In the genomic region with DNA sequence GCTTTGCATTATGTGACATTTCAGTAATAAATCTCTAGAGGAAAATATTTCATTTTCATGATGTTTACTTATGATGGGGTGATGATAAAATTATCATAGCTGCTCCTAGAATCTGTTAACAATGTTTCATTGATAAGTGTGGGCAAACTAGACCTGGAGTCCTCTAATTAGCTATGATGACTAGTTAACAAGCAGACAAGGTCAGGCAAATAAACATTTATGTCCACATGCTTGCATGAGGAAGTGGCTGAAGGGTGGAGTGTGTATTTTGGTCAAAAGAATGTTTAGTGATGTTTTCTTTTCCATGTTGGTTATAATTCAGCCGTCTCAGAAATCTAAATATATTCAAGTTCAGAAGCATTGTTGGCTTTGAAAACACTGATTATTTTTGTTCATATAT, we compare ENCODE assay signal across 17 cellular contexts.
DNase-seq lines count a peak whose midpoint lies in the region; ATAC-seq, FAIRE-seq and TF ChIP-seq lines count a peak whose summit lies in the region.
"Had no signal": no experiment of that assay in that cellular context is flagged by ENCODE, and none has a peak within 500 bp of the region (broad histone marks: within the 10 kb centered on the region; RNA-seq: fewer than 3 reads in every experiment).

No MANE protein-coding gene starts in this region.

- TF ChIP-seq POLR2A in endothelial cell of umbilical vein (IDR thresholded peaks at IDR 0.05; ENCODE audit: low read depth, low read length) = no peak

- CTCF ChIA-PET in PC-3 (lab: Charles Lee) (interaction anchor here (0.6 to 1.1 kb wide), 2 partner anchors 293 to 344 kb away, joined by 3 read pairs; no protein-coding TSS in a partner anchor), endothelial cell of umbilical vein (lab: Charles Lee) (interaction anchor here (0.9 kb wide), 1 partner anchor 10 kb away, joined by 6 read pairs; no protein-coding TSS in a partner anchor)

- H3K4me2 ChIP-seq in GM23248 (ENCODE audit: unreplicated experiment) = peak overlapping the region; percentile 75
- peak overlapping the region; percentile 36 for H3K4me2 ChIP-seq in PC-3 (ENCODE audit: low read length)
- peak overlapping the region; percentile 26 for H3K4me2 ChIP-seq in endothelial cell of umbilical vein (ENCODE audit: insufficient read depth, low read length)

- H3K4me1 ChIP-seq in GM23248 (ENCODE audit: insufficient read depth) (peaks cover 57% of the 10 kb centered on the region), PC-3 (ENCODE audit: insufficient read depth, low read length) (peaks cover 51% of the 10 kb centered on the region), endothelial cell of umbilical vein (ENCODE audit: control insufficient read depth, extremely low read depth, insufficient read depth, low read length) (peaks cover 34% of the 10 kb centered on the region)
- H3K4me1 ChIP-seq: parathyroid adenoma had no signal

- H2AFZ ChIP-seq in GM23248 = 0 out of 2 replicates have a peak overlapping the region, but pooled peaks have one; percentile 0
- H2AFZ ChIP-seq in PC-3 (ENCODE audit: low read length) = no peak overlapping the region
- peak overlapping the region; percentile 68 for H2AFZ ChIP-seq in endothelial cell of umbilical vein (ENCODE audit: low read depth, low read length)
- H2AFZ ChIP-seq: parathyroid adenoma had no signal

- no TSS peak for BruUV-seq in PC-3 (replicated peaks; lab: Mats Ljungman, UMichigan)
- no TSS peak for BruUV-seq in endothelial cell of umbilical vein (replicated peaks; lab: Mats Ljungman, UMichigan)

- H3K27me3 Mint-ChIP-seq in nephron (ENCODE audit: low read depth) = no peaks in the 10 kb centered on the region

- no peaks in the 10 kb centered on the region for H3K9me1 ChIP-seq in endothelial cell of umbilical vein (replicated peaks; ENCODE audit: control insufficient read depth, extremely low read depth, insufficient read depth, low read length)

- no peaks in the 10 kb centered on the region for H3K36me3 Mint-ChIP-seq in nephron (ENCODE audit: low read depth)
- H3K36me3 Mint-ChIP-seq: activated naive CD4-positive, alpha-beta T cell treated with anti-CD3 and anti-CD28 coated beads, Interleukin-2, amount 50 U/mL, for 24 hours; immature natural killer cell had no signal

- TF ChIP-seq CTCF in PC-3 (conservative IDR thresholded peaks at IDR 0.05; ENCODE audit: low read depth, low read length) (no peak), endothelial cell of umbilical vein (IDR thresholded peaks at IDR 0.05; ENCODE audit: extremely low read depth in 1 of 2, insufficient read depth in 1 of 2, low read depth in 1 of 2, low read length in 2 of 2) (no peak), nephron (IDR thresholded peaks at IDR 0.05; ENCODE audit: unreplicated experiment in 3 of 3) (no peak)

- H3K9me3 Mint-ChIP-seq in nephron = peaks cover 11% of the 10 kb centered on the region
- H3K9me3 Mint-ChIP-seq: activated naive CD4-positive, alpha-beta T cell treated with anti-CD3 and anti-CD28 coated beads, Interleukin-2, amount 50 U/mL, for 24 hours had no signal

- H3K27ac Mint-ChIP-seq in nephron = peak overlapping the region in 2 of 3 experiments; percentile 16 to 69
- H3K27ac Mint-ChIP-seq: activated naive CD4-positive, alpha-beta T cell treated with anti-CD3 and anti-CD28 coated beads, Interleukin-2, amount 50 U/mL, for 24 hours; immature natural killer cell had no signal

- DNase-seq in GM23248 (peak; percentile 56), PC-3 (peak; percentile 61), endothelial cell of umbilical vein (ENCODE audit: low read depth, low spot score) (peak; percentile 59), OCI-M1 (lab: John Stamatoyannopoulos, UW) (no peak), NCI-H2081 treated with DMSO at 0.1 percent for 48 hours (lab: John Stamatoyannopoulos, UW) (no peak), sciatic nerve (ENCODE audit: low spot score) (no peak), midbrain (lab: John Stamatoyannopoulos, UW) (no peak)
- DNase-seq: activated CD4-positive, alpha-beta T cell treated with anti-CD3 and anti-CD28 coated beads for 4 hours; caudate nucleus; immature natural killer cell; SHP77 treated with DMSO at 0.1 percent for 48 hours; T1000 had no signal

- WGBS in GM23248 (ENCODE audit: low coverage in 1 of 2, low lambda C conversion rate in 2 of 2, missing lambda C conversion rate in 2 of 2), 2 experiments = 4 to 5% methylated on average over 1 of the region's 1 CpG

- intact Hi-C loops in PC-3 (cut with micrococcal nuclease) = loop anchor here (1.0 to 10.0 kb wide), 7 partner anchors 67 to 292 kb away; partner anchors contain the start of gene ATIC
- intact Hi-C loops in endothelial cell of umbilical vein (cut with micrococcal nuclease) = no loop called here
- intact Hi-C loops in sciatic nerve (cut with DNase I) = no loop called here

- H3K27me3 ChIP-seq in GM23248 (replicated peaks; ENCODE audit: insufficient read depth) = no peaks in the 10 kb centered on the region
- no peaks in the 10 kb centered on the region for H3K27me3 ChIP-seq in PC-3 (ENCODE audit: low read length)
- H3K27me3 ChIP-seq in endothelial cell of umbilical vein (ENCODE audit: control insufficient read depth in 2 of 2, insufficient read depth in 2 of 2, low read length in 2 of 2) = no peaks in the 10 kb centered on the region

- H3K36me3 ChIP-seq in GM23248 (ENCODE audit: low read depth) (no peaks in the 10 kb centered on the region), PC-3 (ENCODE audit: low read depth, low read length) (no peaks in the 10 kb centered on the region), endothelial cell of umbilical vein (ENCODE audit: control insufficient read depth in 2 of 2, extremely low read depth in 1 of 2, insufficient read depth in 2 of 2, low read length in 2 of 2) (no peaks in the 10 kb centered on the region)

- no peaks in the 10 kb centered on the region for H4K20me1 ChIP-seq in GM23248 (ENCODE audit: insufficient read depth)
- no peaks in the 10 kb centered on the region for H4K20me1 ChIP-seq in PC-3 (ENCODE audit: low read length)
- no peaks in the 10 kb centered on the region for H4K20me1 ChIP-seq in endothelial cell of umbilical vein (replicated peaks; ENCODE audit: control insufficient read depth, extremely low read depth, insufficient read depth, low read length)

- H3K27ac ChIP-seq in GM23248 = peak overlapping the region; percentile 87
- H3K27ac ChIP-seq in PC-3 (ENCODE audit: low read length) = peak overlapping the region; percentile 59
- H3K27ac ChIP-seq in endothelial cell of umbilical vein (ENCODE audit: insufficient read depth, low read depth, low read length) = peak overlapping the region; percentile 9
- H3K27ac ChIP-seq: parathyroid adenoma had no signal

- no peaks in the 10 kb centered on the region for H3K9me2 ChIP-seq in GM23248 (ENCODE audit: insufficient read depth)
- no peaks in the 10 kb centered on the region for H3K9me2 ChIP-seq in PC-3 (replicated peaks; ENCODE audit: low read length)

- FAIRE-seq in endothelial cell of umbilical vein (lab: Jason Lieb, UNC) = no peak
- FAIRE-seq: GM12892 had no signal

- H3K4me3 ChIP-seq in GM23248 = 0 out of 2 replicates have a peak overlapping the region, but pooled peaks have one; percentile 34
- H3K4me3 ChIP-seq in PC-3 (ENCODE audit: low read length) = no peak overlapping the region
- no peak overlapping the region for H3K4me3 ChIP-seq in endothelial cell of umbilical vein (replicated peaks in 1 of 3; ENCODE audit: insufficient read depth in 1 of 3, low read depth in 1 of 3, low read length in 3 of 3)

- peak overlapping the region; percentile 68; the same call in 1 of the 2 replicates for H3K9ac ChIP-seq in GM23248
- no peak overlapping the region; the same call in 1 of the 2 replicates for H3K9ac ChIP-seq in PC-3 (ENCODE audit: low read length)
- peak overlapping the region; percentile 6 for H3K9ac ChIP-seq in endothelial cell of umbilical vein (replicated peaks; ENCODE audit: extremely low read depth, insufficient read depth, low read length)
- H3K9ac ChIP-seq: parathyroid adenoma had no signal

- no peaks in the 10 kb centered on the region for H3K9me3 ChIP-seq in GM23248 (ENCODE audit: low read depth)
- no peaks in the 10 kb centered on the region for H3K9me3 ChIP-seq in PC-3 (ENCODE audit: low read length)
- H3K9me3 ChIP-seq in endothelial cell of umbilical vein (replicated peaks; ENCODE audit: control insufficient read depth, insufficient read depth, low read length) = no peaks in the 10 kb centered on the region

- H3K79me2 ChIP-seq in GM23248 (ENCODE audit: insufficient read depth) (no peaks in the 10 kb centered on the region), PC-3 (ENCODE audit: low read length) (no peaks in the 10 kb centered on the region), endothelial cell of umbilical vein (ENCODE audit: control insufficient read depth, insufficient read depth, low read length) (no peaks in the 10 kb centered on the region)
- H3K79me2 ChIP-seq: parathyroid adenoma had no signal

- H3F3A ChIP-seq in GM23248 (ENCODE audit: insufficient read depth) = peaks cover 71% of the 10 kb centered on the region
- no peaks in the 10 kb centered on the region for H3F3A ChIP-seq in PC-3 (ENCODE audit: low read length, unreplicated experiment)

- ATAC-seq in PC-3 (peak; percentile 65), sciatic nerve (no peak)
- ATAC-seq: HCT116 had no signal

- dilution Hi-C loops in endothelial cell of umbilical vein (cut with MboI; ENCODE audit: extremely low pct_ligation_motif_present, low sequenced_read_pairs) = no loop called here

- H3K4me1 Mint-ChIP-seq in nephron = peaks cover 35% of the 10 kb centered on the region
- H3K4me1 Mint-ChIP-seq: activated naive CD4-positive, alpha-beta T cell treated with anti-CD3 and anti-CD28 coated beads, Interleukin-2, amount 50 U/mL, for 24 hours; immature natural killer cell had no signal

- POLR2A ChIA-PET in PC-3 (lab: Charles Lee; ENCODE audit: unreplicated experiment) = no interaction called here
- POLR2A ChIA-PET in endothelial cell of umbilical vein (lab: Charles Lee) = no interaction called here

- in situ Hi-C loops in GM23248 (cut with MboI) = no loop called here

- H3K4me3 Mint-ChIP-seq in nephron = no peak overlapping the region
- H3K4me3 Mint-ChIP-seq: activated naive CD4-positive, alpha-beta T cell treated with anti-CD3 and anti-CD28 coated beads, Interleukin-2, amount 50 U/mL, for 24 hours; immature natural killer cell had no signal

TF ChIP-seq in endothelial cell of umbilical vein, 7 proteins besides CTCF, POLR2A, EP300 and RAD21 (continues in another document):
- TF ChIP-seq FOS (IDR thresholded peaks at IDR 0.05; ENCODE audit: borderline replicate concordance, insufficient read depth, low read length) = no peak
- TF ChIP-seq GATA2 (IDR thresholded peaks at IDR 0.05; ENCODE audit: insufficient read depth, insufficient read length, low read depth, low read length) = no peak
- TF ChIP-seq, protein P1, sequence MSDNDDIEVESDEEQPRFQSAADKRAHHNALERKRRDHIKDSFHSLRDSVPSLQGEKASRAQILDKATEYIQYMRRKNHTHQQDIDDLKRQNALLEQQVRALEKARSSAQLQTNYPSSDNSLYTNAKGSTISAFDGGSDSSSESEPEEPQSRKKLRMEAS (IDR thresholded peaks at IDR 0.05; ENCODE audit: insufficient read depth, insufficient read length) = no peak
- no peak for TF ChIP-seq MYC (IDR thresholded peaks at IDR 0.05; ENCODE audit: low read depth, low read length)
- no peak for TF ChIP-seq POLR2AphosphoS5 (IDR thresholded peaks at IDR 0.05; ENCODE audit: insufficient read depth, low read depth, low read length)
- TF ChIP-seq JUN (IDR thresholded peaks at IDR 0.05; ENCODE audit: borderline replicate concordance, insufficient read depth, insufficient read length, low read depth) = no peak

Comparison
In these comparisons a context has a peak if more than half of its experiments do, and no peak if none do; other contexts are left out.
1. DNase-seq: peak in GM23248 (single experiment), PC-3 (single experiment) and endothelial cell of umbilical vein (single experiment); none in OCI-M1 (single experiment), NCI-H2081 treated with DMSO at 0.1 percent for 48 hours (single experiment), sciatic nerve (single experiment) and midbrain (single experiment).
2. H3K27ac ChIP-seq: peak in every context shown above with its lines; median percentile 87 in GM23248; 59 in PC-3; 9 in endothelial cell of umbilical vein.
3. Peak in every context shown above with its lines, with median percentiles within 50 percentile points of each other: H3K4me2 ChIP-seq.